ENCODE assay signal across 18 cellular contexts in the genomic region with DNA sequence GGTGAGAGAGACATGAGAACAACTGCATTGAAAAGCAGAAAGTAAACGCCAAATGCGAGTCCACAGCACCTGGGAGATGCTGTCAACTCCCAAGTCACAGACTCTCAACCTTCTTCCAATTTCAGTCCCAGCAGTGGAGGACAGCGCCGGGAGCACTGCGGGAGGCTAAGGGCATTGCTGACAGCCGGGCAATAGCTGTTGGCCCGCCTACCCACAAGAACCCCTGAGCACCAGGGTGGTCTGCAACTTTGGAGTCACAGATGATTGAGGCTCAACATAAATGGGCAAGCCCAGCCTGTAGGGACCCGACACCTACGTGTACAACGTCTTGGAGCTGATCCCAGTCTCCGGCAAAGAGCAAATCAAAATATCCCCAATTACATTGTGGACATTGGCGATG.
DNase-seq lines count a peak whose midpoint lies in the region; ATAC-seq and TF ChIP-seq lines count a peak whose summit lies in the region.
"Had no signal": no experiment of that assay in that cellular context is flagged by ENCODE, and none has a peak within 500 bp of the region (broad histone marks: within the 10 kb centered on the region; RNA-seq: fewer than 3 reads in every experiment).

No MANE protein-coding gene starts in this region.

- DNase-seq in A673 (ENCODE audit: low spot score), result no peak
- peak; percentile 34 for DNase-seq in left kidney (ENCODE audit: low read depth, low spot score)
- no peak for DNase-seq in activated CD4-positive, alpha-beta T cell treated with anti-CD3 and anti-CD28 coated beads for 36 hours
- no peak for DNase-seq in SHP77 (lab: John Stamatoyannopoulos, UW)
- DNase-seq: BE2C; CD4-positive, alpha-beta T cell; GF-D8; NCI-H1694; NCI-H2081 treated with DMSO at 0.1 percent for 48 hours; NCI-H510A; SJCRH30 had no signal

- peaks cover 2% of the 10 kb centered on the region for H3K9me3 Mint-ChIP-seq in activated CD4-positive, alpha-beta T cell treated with anti-CD3 and anti-CD28 coated beads for 36 hours (ENCODE audit: low read depth)

- peaks cover 43% of the 10 kb centered on the region for H3K4me1 ChIP-seq in A673 (ENCODE audit: insufficient read depth, low read length, poor library complexity, severe bottlenecking)
- H3K4me1 ChIP-seq in HUES48 (ENCODE audit: control insufficient read depth, insufficient read depth, low read length), result peaks cover 22% of the 10 kb centered on the region
- H3K4me1 ChIP-seq in ectodermal cell (ENCODE audit: control insufficient read depth, insufficient read depth, low read length), result peaks cover 7% of the 10 kb centered on the region
- H3K4me1 ChIP-seq: BE2C, HAP-1, SJCRH30 had no signal

- TF ChIP-seq CTCF in A673 (conservative IDR thresholded peaks at IDR 0.05; ENCODE audit: low read depth, low read length), result no peak

- 10 to 11% methylated on average over 12 of the region's 12 CpGs for WGBS in ectodermal cell, 2 experiments

- H3K4me3 Mint-ChIP-seq in activated CD4-positive, alpha-beta T cell treated with anti-CD3 and anti-CD28 coated beads for 36 hours, result no peak overlapping the region
- H3K4me3 Mint-ChIP-seq: CD4-positive, alpha-beta T cell had no signal

- POLR2A ChIA-PET in A673 (lab: Charles Lee; ENCODE audit: low non-redundant PET), result no interaction called here
- POLR2A ChIA-PET in activated CD4-positive, alpha-beta T cell treated with anti-CD3 and anti-CD28 coated beads for 36 hours (lab: Charles Lee), result no interaction called here

- no peaks in the 10 kb centered on the region for H3K36me3 ChIP-seq in A673 (ENCODE audit: insufficient read depth, low read length, poor library complexity, severe bottlenecking)
- no peaks in the 10 kb centered on the region for H3K36me3 ChIP-seq in HUES48 (ENCODE audit: control insufficient read depth, insufficient read depth, low read length)
- no peaks in the 10 kb centered on the region for H3K36me3 ChIP-seq in ectodermal cell (ENCODE audit: control insufficient read depth, insufficient read depth, low read length)
- H3K36me3 ChIP-seq: BE2C, HAP-1, SJCRH30 had no signal

- H3K9me3 ChIP-seq in A673 (ENCODE audit: low read depth, low read length, poor library complexity, severe bottlenecking), result no peaks in the 10 kb centered on the region
- H3K9me3 ChIP-seq in HUES48 (ENCODE audit: control insufficient read depth, insufficient read depth, low read length), result peaks cover 31% of the 10 kb centered on the region
- no peaks in the 10 kb centered on the region for H3K9me3 ChIP-seq in ectodermal cell (ENCODE audit: control insufficient read depth, low read length)
- H3K9me3 ChIP-seq: BE2C, HAP-1, SJCRH30 had no signal

- no peaks in the 10 kb centered on the region for H3K36me3 Mint-ChIP-seq in activated CD4-positive, alpha-beta T cell treated with anti-CD3 and anti-CD28 coated beads for 36 hours (ENCODE audit: low read depth)

- peak overlapping the region; percentile 39; the same call in 1 of the 2 replicates for H3K9ac ChIP-seq in HUES48 (ENCODE audit: low read depth, low read length)

- no peaks in the 10 kb centered on the region for H3K27me3 ChIP-seq in A673 (replicated peaks; ENCODE audit: insufficient read depth, low read depth, low read length, poor library complexity)
- no peaks in the 10 kb centered on the region for H3K27me3 ChIP-seq in HUES48 (ENCODE audit: control insufficient read depth, insufficient read depth, low read length)
- no peaks in the 10 kb centered on the region for H3K27me3 ChIP-seq in ectodermal cell (ENCODE audit: control insufficient read depth, insufficient read depth, low read length, poor library complexity, severe bottlenecking)
- H3K27me3 ChIP-seq: BE2C, SJCRH30 had no signal

- no peak overlapping the region for H3K4me3 ChIP-seq in A673 (ENCODE audit: low read depth, low read length, poor library complexity, severe bottlenecking)
- peak overlapping the region; percentile 47 for H3K4me3 ChIP-seq in HUES48 (ENCODE audit: low read depth, low read length)
- no peak overlapping the region for H3K4me3 ChIP-seq in ectodermal cell (ENCODE audit: insufficient read depth, low read depth, low read length)
- H3K4me3 ChIP-seq: GM12878, HAP-1, SJCRH30 had no signal

- intact Hi-C loops in A673 (cut with micrococcal nuclease; ENCODE audit: unreplicated experiment), result loop anchor here (2.0 to 5.0 kb wide), 2 partner anchors 292 to 936 kb away; a partner anchor contains a TSS
- intact Hi-C loops in activated CD4-positive, alpha-beta T cell treated with anti-CD3 and anti-CD28 coated beads for 36 hours (cut with DNase I, micrococcal nuclease), result no loop called here

- H3K4me1 Mint-ChIP-seq in activated CD4-positive, alpha-beta T cell treated with anti-CD3 and anti-CD28 coated beads for 36 hours, result no peaks in the 10 kb centered on the region

- BruUV-seq in A673 (replicated peaks; lab: Mats Ljungman, UMichigan), result no TSS peak

- CTCF ChIA-PET in A673 (lab: Charles Lee), result interaction anchor here (0.7 kb wide), 1 partner anchor 17 kb away, joined by 3 read pairs; no protein-coding TSS in a partner anchor
- CTCF ChIA-PET in activated CD4-positive, alpha-beta T cell treated with anti-CD3 and anti-CD28 coated beads for 36 hours (lab: Charles Lee), result no interaction called here

- H3K27me3 Mint-ChIP-seq in activated CD4-positive, alpha-beta T cell treated with anti-CD3 and anti-CD28 coated beads for 36 hours, result peaks cover 3% of the 10 kb centered on the region
- H3K27me3 Mint-ChIP-seq: CD4-positive, alpha-beta T cell had no signal

- H3K27ac ChIP-seq in A673 (ENCODE audit: low read depth, low read length, poor library complexity, severe bottlenecking) (peak overlapping the region; percentile 50), HUES48 (ENCODE audit: low read depth, low read length) (peak overlapping the region; percentile 91), ectodermal cell (ENCODE audit: insufficient read depth, low read depth, low read length, poor library complexity, severe bottlenecking) (peak overlapping the region; percentile 30)
- H3K27ac ChIP-seq: HL-60, SJCRH30 had no signal

- ATAC-seq in activated CD4-positive, alpha-beta T cell treated with anti-CD3 and anti-CD28 coated beads for 36 hours, result no peak
- no peak for ATAC-seq in GM21737 (IDR thresholded peaks at IDR 0.05; ENCODE audit: unreplicated experiment)
- no peak for ATAC-seq in GM21717 (IDR thresholded peaks at IDR 0.05; ENCODE audit: unreplicated experiment)
- ATAC-seq: GM12878 had no signal

- H3K27ac Mint-ChIP-seq in activated CD4-positive, alpha-beta T cell treated with anti-CD3 and anti-CD28 coated beads for 36 hours, result no peak overlapping the region
- H3K27ac Mint-ChIP-seq: CD4-positive, alpha-beta T cell had no signal

Comparison
In these comparisons a context has a peak if more than half of its experiments do, and no peak if none do; other contexts are left out.
1. H3K27ac ChIP-seq: peak in every context shown above with its lines; median percentile 91 in HUES48; 50 in A673; 30 in ectodermal cell.